21 cellular contexts compared by ENCODE assay signal in the genomic region with DNA sequence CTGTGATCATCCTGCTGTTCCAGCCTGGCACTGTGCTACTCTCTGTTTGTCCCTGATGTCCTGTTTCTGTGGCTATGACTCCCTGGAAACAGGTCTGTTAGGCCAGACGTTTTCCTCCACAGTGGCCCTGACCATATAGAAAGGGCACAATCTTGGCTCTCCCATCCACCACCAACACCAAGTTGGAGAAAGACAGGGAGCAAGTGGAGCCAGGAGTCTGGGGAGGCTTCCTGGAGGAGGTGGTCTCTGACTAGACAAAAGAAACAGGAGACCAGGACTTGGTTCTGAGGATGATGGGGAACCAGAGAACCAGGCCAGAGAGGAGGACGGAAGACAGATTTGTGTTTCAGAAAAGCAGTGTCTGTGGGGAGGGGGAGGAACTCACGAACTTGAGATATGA.
"Had no signal": no experiment of that assay in that cellular context is flagged by ENCODE, and none has a peak within 500 bp of the region (broad histone marks: within the 10 kb centered on the region; RNA-seq: fewer than 3 reads in every experiment).

No MANE protein-coding gene starts in this region.

- FAIRE-seq: colon, endothelial cell of umbilical vein, kidney had no signal

- H3K36me3 ChIP-seq: ascending aorta, left lung, sigmoid colon, transverse colon had no signal

- DNase-seq: activated CD4-positive, alpha-beta memory T cell treated with anti-CD3 and anti-CD28 coated beads, Interleukin-2, amount 10 ng/mL, durations not matched to agents 7 days and 5 days; activated CD4-positive, alpha-beta T cell treated with anti-CD3 and anti-CD28 coated beads for 48 hours; activated CD4-positive, CD25-positive, alpha-beta regulatory T cell; activated gamma-delta T cell treated with Interleukin-2 at 50 U/mL for 16 hours; activated T-cell treated with anti-CD3 and anti-CD28 coated beads, Interleukin-2, amount 50 U/mL, for 1 hour; effector memory CD4-positive, alpha-beta T cell; foreskin melanocyte; kidney; left lung; nephron progenitor cell; sigmoid colon; stimulated activated CD4-positive, alpha-beta T cell treated with anti-CD3 and anti-CD28 coated beads, Interleukin-15, amount 100 ng/mL, for 24 hours; stimulated activated naive B cell treated with anti-CD40 and anti-IgM and Interleukin-4, amounts not matched to agents 10 μg/mL and 1 μg/mL and 100 μg/mL, for 72 hours; T-cell; T1000; transverse colon had no signal

- ATAC-seq: esophagus mucosa; left lung; stimulated activated naive B cell treated with anti-CD40 and anti-IgM and Interleukin-4, amounts not matched to agents 10 μg/mL and 1 μg/mL and 100 μg/mL, for 72 hours; T-cell had no signal

- H3K4me3 ChIP-seq: ascending aorta, left lung, sigmoid colon, smooth muscle cell, transverse colon had no signal

- H3K27ac ChIP-seq: ascending aorta, left lung, sigmoid colon, transverse colon had no signal

- H3K4me2 ChIP-seq: smooth muscle cell had no signal

- H3K9me3 ChIP-seq: ascending aorta, left lung, sigmoid colon, transverse colon had no signal

- H3K27me3 ChIP-seq: ascending aorta had no signal
